ENCODE assay signal across 21 cellular contexts in the genomic region with DNA sequence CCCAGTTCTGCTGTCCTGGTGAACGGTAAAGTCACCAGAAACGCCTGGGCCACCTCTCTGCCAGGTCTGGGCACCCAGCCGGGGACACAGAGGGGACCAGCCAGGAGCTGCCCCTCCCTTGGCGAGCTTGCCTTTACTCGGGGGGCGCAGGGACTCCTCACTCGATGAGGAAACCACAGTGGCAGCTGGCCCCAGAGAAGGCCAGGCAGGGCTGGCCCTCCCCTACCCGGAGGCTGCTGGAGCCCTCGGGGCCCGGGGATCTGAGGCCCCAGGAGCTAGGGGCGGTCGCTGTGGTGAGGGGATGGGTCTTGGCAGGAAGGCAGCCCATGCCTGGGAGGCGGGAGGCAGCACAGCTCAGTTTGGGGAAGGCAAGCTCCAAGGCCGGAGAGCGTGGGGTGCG.
"Had no signal": no experiment of that assay in that cellular context is flagged by ENCODE, and none has a peak within 500 bp of the region (broad histone marks: within the 10 kb centered on the region; RNA-seq: fewer than 3 reads in every experiment).

No MANE protein-coding gene starts in this region.

- H3K27me3 ChIP-seq: testis had no signal

- ATAC-seq: foreskin keratinocyte, T-cell had no signal

- DNase-seq: activated CD4-positive, alpha-beta T cell treated with anti-CD3 and anti-CD28 coated beads for 48 hours; activated CD4-positive, CD25-positive, alpha-beta regulatory T cell; activated CD8-positive, alpha-beta T cell treated with anti-CD3 and anti-CD28 coated beads for 36 hours; activated naive CD4-positive, alpha-beta T cell treated with Interleukin-2 at 50 U/mL for 16 hours; activated naive CD8-positive, alpha-beta T cell treated with anti-CD3 and anti-CD28 coated beads, Interleukin-2, amount 10 ng/mL, durations not matched to agents 7 days and 5 days; activated T-cell treated with anti-CD3 and anti-CD28 coated beads, Interleukin-2, amount 50 U/mL, for 24 hours; amygdala; dorsolateral prefrontal cortex; foreskin keratinocyte; mesenchymal stem cell; natural killer cell; posterior cingulate gyrus; retina; small intestine; stimulated activated CD4-positive, alpha-beta T cell treated with anti-CD3 and anti-CD28 coated beads, Interleukin-15, amount 100 ng/mL, for 24 hours; stimulated activated CD4-positive, alpha-beta T cell treated with anti-CD3 and anti-CD28 coated beads, Interleukin-2, amount 100 ng/mL, for 48 hours; stomach; T-cell; T-helper 9 cell; testis had no signal

- H3K9me3 ChIP-seq: stomach, testis had no signal

- H3K4me3 ChIP-seq: dorsolateral prefrontal cortex, stomach, testis had no signal

- H3K4me1 ChIP-seq: foreskin keratinocyte, testis had no signal

- H3K36me3 ChIP-seq: stomach had no signal

- H3K27ac ChIP-seq: dorsolateral prefrontal cortex, epithelial cell of prostate, foreskin keratinocyte, stomach, testis had no signal
